8 cellular contexts compared by ENCODE assay signal in the genomic region with DNA sequence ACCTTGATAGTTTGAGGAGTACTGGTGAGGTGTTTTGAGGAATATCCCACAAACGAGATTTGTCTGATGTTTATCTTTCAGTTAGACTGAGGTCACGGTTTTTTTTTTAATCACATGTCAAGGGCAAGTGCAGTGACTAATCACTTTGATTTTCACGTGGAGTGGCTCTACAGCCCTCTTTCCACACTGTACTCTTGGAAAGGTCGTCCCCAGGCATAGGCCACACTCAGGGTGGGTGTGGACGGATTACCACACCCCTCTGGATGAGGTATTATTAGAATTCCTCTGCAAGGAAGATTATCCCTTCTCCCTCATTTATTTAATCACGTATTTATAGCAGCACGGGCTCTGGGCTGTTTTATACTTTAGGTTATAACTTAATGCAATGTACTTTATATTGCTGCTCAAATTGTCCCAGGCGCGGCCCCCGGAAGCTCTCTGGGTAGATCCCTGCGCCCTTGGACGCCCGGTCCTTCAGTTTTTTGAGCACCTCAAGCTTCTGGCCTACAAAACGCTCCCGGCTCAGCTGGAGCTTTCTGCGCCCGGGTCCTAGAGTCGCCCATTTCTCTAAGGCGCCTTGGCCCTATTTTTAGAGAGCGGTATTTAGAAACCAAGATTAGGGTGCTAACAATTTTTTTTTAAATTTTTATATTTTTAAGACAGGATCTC.
DNase-seq lines count a peak whose midpoint lies in the region; ATAC-seq, FAIRE-seq and TF ChIP-seq lines count a peak whose summit lies in the region.

No MANE protein-coding gene starts in this region.

- no peaks in the 10 kb centered on the region for H3K27me3 ChIP-seq in parathyroid adenoma (ENCODE audit: control insufficient read depth, insufficient read depth, low read length)

- no peaks in the 10 kb centered on the region for H3K9me3 ChIP-seq in parathyroid adenoma (ENCODE audit: control insufficient read depth, low read length)

- peak; percentile 89 for DNase-seq in ELR (ENCODE audit: low read depth)
- DNase-seq in HuH-7 (ENCODE audit: low spot score), result peak; percentile 41
- DNase-seq in RCC 7860 (ENCODE audit: low spot score), result peak; percentile 67
- peak; percentile 52 for DNase-seq in activated naive CD4-positive, alpha-beta T cell treated with Interleukin-2 at 50 U/mL for 16 hours
- DNase-seq in glomerular visceral epithelial cell (ENCODE audit: extremely low spot score), result peak; percentile 70
- DNase-seq in islet precursor cell, result no peak

- H3K4me3 ChIP-seq in parathyroid adenoma (ENCODE audit: low read depth, low read length), result peak overlapping the region; percentile 96

- peak overlapping the region; percentile 86 for H3K4me2 ChIP-seq in parathyroid adenoma (ENCODE audit: low read length)

- peak overlapping the region; percentile 93 for H3K27ac ChIP-seq in parathyroid adenoma

- H3K79me2 ChIP-seq in parathyroid adenoma, result peaks cover 33% of the 10 kb centered on the region

- H3K4me1 ChIP-seq in parathyroid adenoma, result peaks cover 11% of the 10 kb centered on the region

- ATAC-seq in GM21723 (IDR thresholded peaks at IDR 0.05; ENCODE audit: unreplicated experiment), result peak; percentile 76

- peak overlapping the region; percentile 25 for H3K9ac ChIP-seq in parathyroid adenoma

- H3K36me3 ChIP-seq in parathyroid adenoma (ENCODE audit: control insufficient read depth, insufficient read depth, low read length), result no peaks in the 10 kb centered on the region

- TF ChIP-seq CTCF in parathyroid adenoma (IDR thresholded peaks at IDR 0.05), result no peak

- peak overlapping the region; percentile 91 for H2AFZ ChIP-seq in parathyroid adenoma

- peak; percentile 71 for FAIRE-seq in RCC 7860 (lab: Jason Lieb, UNC)
